Comparison of ENCODE assay signal across 16 cellular contexts in genomic region chr11:8690374-8691342, GRCh38. TPM values are rescaled to one million over a fixed set of nuclear protein-coding genes. Genes with fewer than 3 reads are reported as not detected.
DNase-seq lines count a peak whose midpoint lies in the region; ATAC-seq, FAIRE-seq and TF ChIP-seq lines count a peak whose summit lies in the region.
"Had no signal": no experiment of that assay in that cellular context is flagged by ENCODE, and none has a peak within 500 bp of the region (broad histone marks: within the 10 kb centered on the region; RNA-seq: fewer than 3 reads in every experiment).

No MANE protein-coding gene starts in this region.

- peaks cover 37% of the 10 kb centered on the region for H3K4me1 Mint-ChIP-seq in activated CD4-positive, alpha-beta T cell treated with anti-CD3 and anti-CD28 coated beads, Interleukin-2, amount 10 ng/mL, durations not matched to agents 24 days and 14 days

- H3K27ac ChIP-seq in OCI-LY3 (ENCODE audit: low read length) (no peak overlapping the region), GM12878 (ENCODE audit: control insufficient read depth, insufficient read depth) (no peak overlapping the region), osteoblast (ENCODE audit: low read depth, low read length) (no peak overlapping the region), stomach (no peak overlapping the region)
- H3K27ac ChIP-seq: epithelial cell of prostate had no signal

- peaks cover 73% of the 10 kb centered on the region for H3K36me3 Mint-ChIP-seq in activated CD4-positive, alpha-beta T cell treated with anti-CD3 and anti-CD28 coated beads, Interleukin-2, amount 10 ng/mL, durations not matched to agents 24 days and 14 days (ENCODE audit: low read depth)

- SMC1A ChIA-PET in GM12878 (lab: Charles Lee; ENCODE audit: uncharacterized antibody, unreplicated experiment) = no interaction called here

- H4K20me1 ChIP-seq in OCI-LY3 (ENCODE audit: insufficient read depth, low read length) (no peaks in the 10 kb centered on the region), GM12878 (ENCODE audit: control insufficient read depth, insufficient read depth) (no peaks in the 10 kb centered on the region), osteoblast (ENCODE audit: insufficient read depth, low read length) (no peaks in the 10 kb centered on the region)

- in situ Hi-C loops in GM12878 (cut with MboI) = no loop called here
- in situ Hi-C loops in G401 (cut with HindIII; ENCODE audit: low sequenced_read_pairs) = no loop called here

- H3K4me2 ChIP-seq in OCI-LY3 (ENCODE audit: low read length) (0 out of 2 replicates have a peak overlapping the region, but pooled peaks have one; percentile 99), GM12878 (ENCODE audit: control insufficient read depth, insufficient read depth) (peak overlapping the region; percentile 84), osteoblast (ENCODE audit: insufficient read depth, low read length) (no peak overlapping the region)

- no peak overlapping the region for H3K4me3 ChIP-seq in OCI-LY3 (ENCODE audit: low read length)
- H3K4me3 ChIP-seq in GM12878 = no peak overlapping the region
- H3K4me3 ChIP-seq in osteoblast (ENCODE audit: insufficient read depth, low read length) = no peak overlapping the region
- no peak overlapping the region for H3K4me3 ChIP-seq in stomach
- H3K4me3 ChIP-seq: skin epidermis, transverse colon had no signal

- CTCF ChIA-PET in GM12878 (lab: Yijun Ruan, JAX) = interaction anchor here (0.6 to 2.6 kb wide), 4 partner anchors 9 to 448 kb away, joined by 3 to 13 read pairs (median 4); no protein-coding TSS in a partner anchor

- no peak for TF ChIP-seq CTCF in OCI-LY3 (IDR thresholded peaks at IDR 0.05; ENCODE audit: low read depth, low read length)
- no peak for TF ChIP-seq CTCF in GM12878 (IDR thresholded peaks at IDR 0.05 in 2 of 3, conservative IDR thresholded peaks at IDR 0.05 in 1 of 3; ENCODE audit: control insufficient read depth in 2 of 3, extremely low read depth in 1 of 3, insufficient read depth in 1 of 3, low read depth in 3 of 3, low read length in 3 of 3)
- TF ChIP-seq CTCF in osteoblast (IDR thresholded peaks at IDR 0.05; ENCODE audit: extremely low read depth, low read depth, low read length) = no peak
- no peak for TF ChIP-seq CTCF in stomach (IDR thresholded peaks at IDR 0.05)

- no peaks in the 10 kb centered on the region for H3K9me3 Mint-ChIP-seq in activated CD4-positive, alpha-beta T cell treated with anti-CD3 and anti-CD28 coated beads, Interleukin-2, amount 10 ng/mL, durations not matched to agents 24 days and 14 days

- H3K79me2 ChIP-seq in OCI-LY3 (ENCODE audit: low read length) (peaks cover 26% of the 10 kb centered on the region), GM12878 (ENCODE audit: control insufficient read depth, insufficient read depth, low read length) (peaks cover 25% of the 10 kb centered on the region), osteoblast (ENCODE audit: insufficient read depth, low read length) (peaks cover 8% of the 10 kb centered on the region)

- no peak for TF ChIP-seq EP300 in GM12878 (IDR thresholded peaks at IDR 0.05; ENCODE audit: borderline replicate concordance in 1 of 2, control insufficient read depth in 1 of 2, low read depth in 2 of 2, low read length in 2 of 2)
- no peak for TF ChIP-seq EP300 in stomach (IDR thresholded peaks at IDR 0.05)

- no peaks in the 10 kb centered on the region for H3K27me3 ChIP-seq in OCI-LY3 (ENCODE audit: low read depth, low read length)
- H3K27me3 ChIP-seq in GM12878 (replicated peaks in 1 of 2; ENCODE audit: control insufficient read depth in 2 of 2, insufficient read depth in 2 of 2, low read length in 1 of 2) = no peaks in the 10 kb centered on the region
- no peaks in the 10 kb centered on the region for H3K27me3 ChIP-seq in osteoblast (ENCODE audit: insufficient read depth, low read length)
- H3K27me3 ChIP-seq in stomach = no peaks in the 10 kb centered on the region
- H3K27me3 ChIP-seq: transverse colon had no signal

- TF ChIP-seq RAD21 in GM12878 (IDR thresholded peaks at IDR 0.05; ENCODE audit: insufficient read depth, low read depth, low read length) = no peak

- WGBS in GM12878 (ENCODE audit: insufficient coverage, insufficient replicate concordance, low lambda C conversion rate, missing lambda C conversion rate) = 79% methylated on average over 4 of the region's 4 CpGs
- WGBS in stomach, 5 donors = 82 to 91% (median 85%) methylated on average over 4 of the region's 4 CpGs

- H3K9ac ChIP-seq in OCI-LY3 (ENCODE audit: low read length) (no peak overlapping the region), GM12878 (ENCODE audit: control insufficient read depth, insufficient read depth, low read length) (no peak overlapping the region)

- no peaks in the 10 kb centered on the region for H3K9me3 ChIP-seq in OCI-LY3 (ENCODE audit: insufficient read depth, low read length)
- H3K9me3 ChIP-seq in GM12878 (replicated peaks; ENCODE audit: control insufficient read depth, insufficient read depth, low read length) = no peaks in the 10 kb centered on the region
- no peaks in the 10 kb centered on the region for H3K9me3 ChIP-seq in osteoblast (ENCODE audit: low read depth, low read length)
- no peaks in the 10 kb centered on the region for H3K9me3 ChIP-seq in stomach
- H3K9me3 ChIP-seq: transverse colon had no signal

- no peak overlapping the region for H2AFZ ChIP-seq in OCI-LY3 (ENCODE audit: low read depth, low read length)
- no peak overlapping the region for H2AFZ ChIP-seq in GM12878 (ENCODE audit: control insufficient read depth, low read depth, low read length)
- no peak overlapping the region for H2AFZ ChIP-seq in osteoblast (ENCODE audit: low read length)

- no peak for DNase-seq in activated CD4-positive, alpha-beta T cell treated with anti-CD3 and anti-CD28 coated beads, Interleukin-2, amount 10 ng/mL, durations not matched to agents 24 days and 14 days
- no peak for DNase-seq in activated CD4-positive, alpha-beta T cell treated with anti-CD3 and anti-CD28 coated beads for 1 hour
- DNase-seq in GM12878 (ENCODE audit: low read depth, low spot score) (no peak), osteoblast (ENCODE audit: insufficient read length, low spot score, missing footprints) (peak; percentile 65), NCI-H1930 (lab: John Stamatoyannopoulos, UW) (no peak), G401 (ENCODE audit: low spot score) (no peak), stomach (no peak)
- DNase-seq: central memory CD4-positive, alpha-beta T cell; GOT3; left cardiac atrium; T1000; transverse colon had no signal

- TF ChIP-seq POLR2A in GM12878 (IDR thresholded peaks at IDR 0.05; ENCODE audit: low read depth, low read length) (peak; percentile 33), stomach (IDR thresholded peaks at IDR 0.05) (no peak)

- intact Hi-C loops in activated CD4-positive, alpha-beta T cell treated with anti-CD3 and anti-CD28 coated beads, Interleukin-2, amount 10 ng/mL, durations not matched to agents 24 days and 14 days (cut with micrococcal nuclease) = no loop called here
- intact Hi-C loops in GM12878 (cut with micrococcal nuclease; ENCODE audit: unreplicated experiment) = no loop called here
- intact Hi-C loops in stomach (cut with DNase I; ENCODE audit: low total_unique reads) = loop anchor here (10.0 kb wide), 1 partner anchor 124 kb away; a partner anchor contains a TSS

- peak overlapping the region; percentile 88 for H3K27ac Mint-ChIP-seq in activated CD4-positive, alpha-beta T cell treated with anti-CD3 and anti-CD28 coated beads, Interleukin-2, amount 10 ng/mL, durations not matched to agents 24 days and 14 days

- H3K4me3 Mint-ChIP-seq in activated CD4-positive, alpha-beta T cell treated with anti-CD3 and anti-CD28 coated beads, Interleukin-2, amount 10 ng/mL, durations not matched to agents 24 days and 14 days = peak overlapping the region; percentile 94

- peaks cover 51% of the 10 kb centered on the region for H3K36me3 ChIP-seq in OCI-LY3 (replicated peaks; ENCODE audit: low read depth, low read length)
- peaks cover 2 to 14% of the 10 kb centered on the region in 2 experiments for H3K36me3 ChIP-seq in GM12878 (ENCODE audit: control insufficient read depth in 2 of 2, insufficient read depth in 2 of 2, low read length in 1 of 2)
- peaks cover 61% of the 10 kb centered on the region for H3K36me3 ChIP-seq in osteoblast (ENCODE audit: insufficient read depth, low read length)
- peaks cover 49 to 72% (median 65%) of the 10 kb centered on the region in 4 donors for H3K36me3 ChIP-seq in stomach

- no peaks in the 10 kb centered on the region for H3K27me3 Mint-ChIP-seq in activated CD4-positive, alpha-beta T cell treated with anti-CD3 and anti-CD28 coated beads, Interleukin-2, amount 10 ng/mL, durations not matched to agents 24 days and 14 days

- RAD21 ChIA-PET in GM12878 (lab: Charles Lee; ENCODE audit: unreplicated experiment) = interaction anchor here (0.6 kb wide), 1 partner anchor 361 kb away, joined by 3 read pairs; no protein-coding TSS in a partner anchor

- POLR2A ChIA-PET in GM12878 (lab: Charles Lee) = interaction anchor here (1.0 kb wide), 1 partner anchor 10 kb away, joined by 3 read pairs; no protein-coding TSS in a partner anchor

- H3K4me1 ChIP-seq in OCI-LY3 (ENCODE audit: low read length) = peaks cover 36% of the 10 kb centered on the region
- H3K4me1 ChIP-seq in GM12878 (ENCODE audit: control insufficient read depth, insufficient read depth, low read length) = peaks cover 25% of the 10 kb centered on the region
- H3K4me1 ChIP-seq in osteoblast (ENCODE audit: insufficient read depth, low read length) = peaks cover 52% of the 10 kb centered on the region
- H3K4me1 ChIP-seq in stomach = peaks cover 14 to 46% (median 28%) of the 10 kb centered on the region in 4 donors

- no TSS peak for BruUV-seq in GM12878 (replicated peaks; lab: Mats Ljungman, UMichigan)

- no peak for ATAC-seq in GM12878
- ATAC-seq: left cardiac atrium had no signal

- no peak for FAIRE-seq in GM12878 (lab: Jason Lieb, UNC)
- FAIRE-seq: RCC 7860 had no signal

RNA-seq across cellular contexts. Expression of gene RPL27A, which starts 8.1 kb away (rescaled TPM):
- 738 and 745 TPM in 2 replicates for total RNA-seq in activated CD4-positive, alpha-beta T cell treated with anti-CD3 and anti-CD28 coated beads, Interleukin-2, amount 10 ng/mL, durations not matched to agents 24 days and 14 days
- 380 and 397 TPM in 2 replicates for total RNA-seq in GM12878 (2013; cell fraction: nucleolus; rRNA removed)
- total RNA-seq in GM12878 (2014; rRNA removed) (1,902 and 2,006 TPM in 2 replicates), GM12878 (2014; rRNA removed; fragmentation: Illumina TruSeq; extraction: Trizol) (2,938 and 2,966 TPM in 2 replicates), GM12878 (2021) (1,300 and 1,372 TPM in 2 replicates), osteoblast (710 and 869 TPM in 2 replicates), stomach (1,000 to 10,000 TPM in 1 of 5 donors, 100 to 1,000 TPM in 4; 138 to 1,118 (median 938) TPM)
- 99,782 TPM for polyA plus RNA-seq in GM12878 (2011; ENCODE audit: low read depth)
- polyA plus RNA-seq in GM12878 (2011; rRNA removed) (1,334 and 1,354 TPM in 2 replicates), GM12878 (2014; fragmentation: Illumina TruSeq; extraction: Trizol) (2,568 and 4,776 TPM in 2 replicates), GM12878 (2014; fragmentation: Nextera tagmentation; extraction: Ambion mirVana) (1,000 to 10,000 TPM in 1 of 2 experiments, 100 to 1,000 TPM in 1; 978 to 2,052 TPM), GM12878 (2014; rRNA removed) (3,433 and 3,548 TPM in 2 replicates), GM12878 (2016; fragmentation: Nextera tagmentation; extraction: Ambion mirVana) (1,000 to 10,000 TPM; 1,900 to 1,912 TPM), stomach (1,000 to 10,000 TPM; 3,539 to 4,507 (median 3,746) TPM)
- polyA plus RNA-seq in GM12878 (2011; cell fraction: cytosol; rRNA removed) = 1,227 and 1,765 TPM in 2 replicates
- polyA plus RNA-seq in GM12878 (2011; cell fraction: nucleus; rRNA removed) = 371 and 419 TPM in 2 replicates
- polyA plus RNA-seq in GM12878 (2012) = 2,495 and 3,740 TPM in 2 replicates
- 619 and 701 TPM in 2 replicates for polyA minus RNA-seq in GM12878 (2011; rRNA and poly(A)+ RNA removed)
- 306 and 309 TPM in 2 replicates for polyA minus RNA-seq in GM12878 (2011; cell fraction: cytosol; rRNA and poly(A)+ RNA removed)
- 252 and 339 TPM in 2 replicates for polyA minus RNA-seq in GM12878 (2011; cell fraction: nucleus; rRNA and poly(A)+ RNA removed)
- total RNA-seq in G401 (2014; rRNA removed; shearing (Covaris generic)) = 1,481 and 2,040 TPM in 2 replicates

RNA-seq across cellular contexts. Expression of gene TRIM66, which starts 8.2 kb away (rescaled TPM):
- total RNA-seq in activated CD4-positive, alpha-beta T cell treated with anti-CD3 and anti-CD28 coated beads, Interleukin-2, amount 10 ng/mL, durations not matched to agents 24 days and 14 days = 11.9 and 13.4 TPM in 2 replicates
- 127 and 135 TPM in 2 replicates for total RNA-seq in GM12878 (2013; cell fraction: nucleolus; rRNA removed)
- 7.1 and 7.4 TPM in 2 replicates for total RNA-seq in GM12878 (2014; rRNA removed)
- total RNA-seq in GM12878 (2014; rRNA removed; fragmentation: Illumina TruSeq; extraction: Trizol) = 7.8 and 8.4 TPM in 2 replicates
- 11.8 and 13.0 TPM in 2 replicates for total RNA-seq in GM12878 (2021)
- polyA plus RNA-seq in GM12878 (2011; ENCODE audit: low read depth) = 6.9 TPM
- polyA plus RNA-seq in GM12878 (2011; rRNA removed) = 14.0 and 18.2 TPM in 2 replicates
- 7.1 and 9.6 TPM in 2 replicates for polyA plus RNA-seq in GM12878 (2011; cell fraction: cytosol; rRNA removed)
- polyA plus RNA-seq in GM12878 (2011; cell fraction: nucleus; rRNA removed) = 62.8 and 75.2 TPM in 2 replicates
- 9.5 and 11.0 TPM in 2 replicates for polyA plus RNA-seq in GM12878 (2012)
- polyA plus RNA-seq in GM12878 (2014; fragmentation: Illumina TruSeq; extraction: Trizol) = 14.5 and 19.0 TPM in 2 replicates
- polyA plus RNA-seq in GM12878 (2014; fragmentation: Nextera tagmentation; extraction: Ambion mirVana) = 1 to 10 TPM; 1.7 to 2.4 TPM
- polyA plus RNA-seq in GM12878 (2014; rRNA removed) = 12.7 and 14.0 TPM in 2 replicates
- polyA plus RNA-seq in GM12878 (2016; fragmentation: Nextera tagmentation; extraction: Ambion mirVana) = 1 to 10 TPM; 2.8 to 3.9 TPM
- 23.8 and 39.4 TPM in 2 replicates for polyA minus RNA-seq in GM12878 (2011; rRNA and poly(A)+ RNA removed)
- polyA minus RNA-seq in GM12878 (2011; cell fraction: cytosol; rRNA and poly(A)+ RNA removed) = 2.7 TPM in 2 replicates
- polyA minus RNA-seq in GM12878 (2011; cell fraction: nucleus; rRNA and poly(A)+ RNA removed) = 37.7 and 45.6 TPM in 2 replicates
- 9.0 and 10.9 TPM in 2 replicates for total RNA-seq in osteoblast
- total RNA-seq in G401 (2014; rRNA removed; shearing (Covaris generic)) = 0.49 and 2.4 TPM in 2 replicates
- 1 to 10 TPM; 2.3 to 8.7 (median 7.0) TPM for total RNA-seq in stomach
- 1 to 10 TPM in 2 of 3 donors, under 1 TPM in 1; 0.76 to 1.9 (median 1.2) TPM for polyA plus RNA-seq in stomach
